In the genomic region with DNA sequence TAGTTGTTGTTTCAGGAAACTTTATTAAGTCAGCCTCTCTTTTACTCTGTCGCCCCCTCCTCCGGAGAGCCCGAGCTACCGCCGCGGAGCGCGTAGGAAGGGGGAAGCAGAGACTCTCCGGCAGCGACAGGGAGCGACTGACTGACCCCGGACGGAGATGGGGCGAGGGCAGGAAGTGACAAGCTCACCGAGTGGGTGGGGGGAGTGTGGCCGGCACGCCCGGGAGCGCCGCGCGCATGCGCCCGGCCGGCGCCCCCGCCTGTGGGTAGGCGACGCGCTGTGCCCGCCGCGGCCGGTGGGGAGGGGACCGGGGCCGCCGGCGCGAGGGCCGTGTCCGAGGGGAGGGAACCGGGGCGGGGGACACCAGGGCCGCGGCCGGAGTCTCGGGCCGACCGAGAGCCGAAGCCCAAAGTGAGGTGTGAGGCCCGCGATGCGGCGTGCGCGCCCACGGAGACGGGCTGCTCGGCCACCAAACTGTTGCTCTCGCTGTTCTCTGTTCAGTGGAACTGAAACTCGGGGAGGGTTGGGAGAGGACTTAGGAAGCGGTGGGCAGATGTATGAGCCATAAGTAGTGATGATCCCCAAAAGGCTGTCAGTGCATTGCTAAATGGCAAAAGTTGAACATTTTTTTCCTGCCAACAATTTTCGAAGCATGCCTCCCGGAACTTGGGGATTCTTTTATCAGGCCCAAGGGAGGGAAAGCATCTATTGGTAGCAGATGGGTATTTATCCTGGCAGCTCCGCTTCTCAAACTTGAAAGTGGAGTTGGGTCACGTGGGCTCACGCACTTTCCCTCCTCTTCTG, we compare ENCODE assay signal across 8 cellular contexts. TPM values are rescaled to one million over a fixed set of nuclear protein-coding genes. Genes with fewer than 3 reads are reported as not detected.
DNase-seq lines count a peak whose midpoint lies in the region; ATAC-seq and TF ChIP-seq lines count a peak whose summit lies in the region.

A gene with protein sequence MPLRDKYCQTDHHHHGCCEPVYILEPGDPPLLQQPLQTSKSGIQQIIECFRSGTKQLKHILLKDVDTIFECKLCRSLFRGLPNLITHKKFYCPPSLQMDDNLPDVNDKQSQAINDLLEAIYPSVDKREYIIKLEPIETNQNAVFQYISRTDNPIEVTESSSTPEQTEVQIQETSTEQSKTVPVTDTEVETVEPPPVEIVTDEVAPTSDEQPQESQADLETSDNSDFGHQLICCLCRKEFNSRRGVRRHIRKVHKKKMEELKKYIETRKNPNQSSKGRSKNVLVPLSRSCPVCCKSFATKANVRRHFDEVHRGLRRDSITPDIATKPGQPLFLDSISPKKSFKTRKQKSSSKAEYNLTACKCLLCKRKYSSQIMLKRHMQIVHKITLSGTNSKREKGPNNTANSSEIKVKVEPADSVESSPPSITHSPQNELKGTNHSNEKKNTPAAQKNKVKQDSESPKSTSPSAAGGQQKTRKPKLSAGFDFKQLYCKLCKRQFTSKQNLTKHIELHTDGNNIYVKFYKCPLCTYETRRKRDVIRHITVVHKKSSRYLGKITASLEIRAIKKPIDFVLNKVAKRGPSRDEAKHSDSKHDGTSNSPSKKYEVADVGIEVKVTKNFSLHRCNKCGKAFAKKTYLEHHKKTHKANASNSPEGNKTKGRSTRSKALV (minus strand): TSS at position 143 of the 804 bp plus-strand sequence. CDS start 1,151 bp downstream, outside the sequence.

- no peak within 1 kb of the TSS for H3K27ac ChIP-seq in GM23338 (ENCODE audit: low read depth)

- no peaks in the 10 kb centered on the region for H3K9me2 ChIP-seq in GM23338 (ENCODE audit: insufficient read depth)

- H3K9me3 Mint-ChIP-seq in GM23338, result no peaks in the 10 kb centered on the region
- H3K9me3 Mint-ChIP-seq in natural killer cell treated with Interleukin-12 subunit alpha and Interleukin-12 subunit beta and Interleukin-15 and Interleukin-18, amount 100 ng/mL, for 72 hours, result no peaks in the 10 kb centered on the region

- H3K4me3 Mint-ChIP-seq in GM23338, result peak within 1 kb of the TSS; percentile 94
- H3K4me3 Mint-ChIP-seq in natural killer cell treated with Interleukin-12 subunit alpha and Interleukin-12 subunit beta and Interleukin-15 and Interleukin-18, amount 100 ng/mL, for 72 hours, result peak within 1 kb of the TSS; percentile 93

- peak; percentile 83 for ATAC-seq in GM23338
- ATAC-seq in natural killer cell treated with Interleukin-12 subunit alpha and Interleukin-12 subunit beta and Interleukin-15 and Interleukin-18, amount 100 ng/mL, for 72 hours, result peak; percentile 93 to 94
- ATAC-seq in stimulated activated naive CD8-positive, alpha-beta T cell treated with anti-CD3 and anti-CD28 coated beads, Interleukin-15, Interleukin-2, amounts not matched to agents 100 U/mL and 50 U/mL, for 24 hours, result peak; percentile 90

- peaks cover 7% of the 10 kb centered on the region for H4K20me1 ChIP-seq in GM23338 (replicated peaks; ENCODE audit: insufficient read depth)

- TF ChIP-seq CTCF in GM23338 (conservative IDR thresholded peaks at IDR 0.05; ENCODE audit: low read depth in 2 of 2), result no peak

- H3K36me3 Mint-ChIP-seq in GM23338 (ENCODE audit: low read depth), result peaks cover 9% of the 10 kb centered on the region
- peaks cover 32% of the 10 kb centered on the region for H3K36me3 Mint-ChIP-seq in natural killer cell treated with Interleukin-12 subunit alpha and Interleukin-12 subunit beta and Interleukin-15 and Interleukin-18, amount 100 ng/mL, for 72 hours

- no peaks in the 10 kb centered on the region for H3F3A ChIP-seq in GM23338 (replicated peaks; ENCODE audit: low read depth)

- no peaks in the 10 kb centered on the region for H3K36me3 ChIP-seq in GM23338 (ENCODE audit: insufficient read depth)

- DNase-seq in Daoy (ENCODE audit: low read depth) (peak; percentile 97), GM23338 (ENCODE audit: low spot score) (peak; percentile 83), LoVo (ENCODE audit: low spot score) (peak; percentile 95), fibroblast of peridontal ligament (ENCODE audit: extremely low read depth) (peak; percentile 73)
- DNase-seq in activated T-helper 9 cell treated with anti-CD3 and anti-CD28 coated beads, Interleukin-2, amount 50 U/mL, for 16 hours (ENCODE audit: low read depth), result peak; percentile 82
- DNase-seq in natural killer cell treated with Interleukin-12 subunit alpha and Interleukin-12 subunit beta and Interleukin-15 and Interleukin-18, amount 100 ng/mL, for 72 hours (ENCODE audit: low spot score), result peak; percentile 95
- peak; percentile 91 for DNase-seq in stimulated activated naive CD8-positive, alpha-beta T cell treated with anti-CD3 and anti-CD28 coated beads, Interleukin-15, Interleukin-2, amounts not matched to agents 100 U/mL and 50 U/mL, for 24 hours

- H3K27me3 Mint-ChIP-seq in GM23338 (ENCODE audit: insufficient read depth, low read depth, poor library complexity), result peaks cover 29% of the 10 kb centered on the region
- no peaks in the 10 kb centered on the region for H3K27me3 Mint-ChIP-seq in natural killer cell treated with Interleukin-12 subunit alpha and Interleukin-12 subunit beta and Interleukin-15 and Interleukin-18, amount 100 ng/mL, for 72 hours

- H3K27ac Mint-ChIP-seq in GM23338, result no peak within 1 kb of the TSS
- H3K27ac Mint-ChIP-seq in natural killer cell treated with Interleukin-12 subunit alpha and Interleukin-12 subunit beta and Interleukin-15 and Interleukin-18, amount 100 ng/mL, for 72 hours, result peak within 1 kb of the TSS; percentile 88 to 98

- peak; percentile 97 for TF ChIP-seq POLR2A in Raji (IDR thresholded peaks at IDR 0.05; ENCODE audit: insufficient read depth, low read depth, low read length)

- H3K4me2 ChIP-seq in GM23338, result peak within 1 kb of the TSS; percentile 98

- peak within 1 kb of the TSS; percentile 89 for H3K4me3 ChIP-seq in GM23338

- H3K4me1 ChIP-seq in GM23338 (ENCODE audit: insufficient read depth), result no peaks in the 10 kb centered on the region; the same call in 1 of the 2 replicates

- peak within 1 kb of the TSS; percentile 99 for H2AFZ ChIP-seq in GM23338

- H3K79me2 ChIP-seq in GM23338 (replicated peaks; ENCODE audit: insufficient read depth), result no peaks in the 10 kb centered on the region

- peaks cover 11% of the 10 kb centered on the region; the same call in 2 of the 3 replicates for H3K4me1 Mint-ChIP-seq in GM23338
- H3K4me1 Mint-ChIP-seq in natural killer cell treated with Interleukin-12 subunit alpha and Interleukin-12 subunit beta and Interleukin-15 and Interleukin-18, amount 100 ng/mL, for 72 hours (ENCODE audit: low read depth in 2 of 2), result peaks cover 42 to 59% of the 10 kb centered on the region in 2 donors

- H3K27me3 ChIP-seq in GM23338 (ENCODE audit: insufficient read depth), result peaks cover 53% of the 10 kb centered on the region

TF ChIP-seq in GM23338, 12 proteins besides CTCF, POLR2A, EP300 and RAD21 (continues in another document):
- TF ChIP-seq ETS1 (IDR thresholded peaks at IDR 0.05) (0 out of 2 replicates have a peak, but pooled peaks have one; percentile 43), CREB1 (CRISPR knock-in tag; IDR thresholded peaks at IDR 0.05; ENCODE audit: low read depth) (peak; percentile 65)

RNA-seq across cellular contexts. Expression of the gene that starts here (rescaled TPM):
- 17.2 and 22.3 TPM in 2 replicates for total RNA-seq in Daoy (2014; rRNA removed; shearing (Covaris generic))
- total RNA-seq in GM23338 (2014; rRNA removed; shearing (Covaris generic)), result 5.4 and 7.5 TPM in 2 replicates
- polyA plus RNA-seq in GM23338 (2016; fragmentation: Nextera tagmentation; extraction: Ambion mirVana), result 7.1 and 8.3 TPM in 2 replicates
- 10 to 100 TPM; 52.8 to 56.3 TPM for total RNA-seq in natural killer cell treated with Interleukin-12 subunit alpha and Interleukin-12 subunit beta and Interleukin-15 and Interleukin-18, amount 100 ng/mL, for 72 hours
